19 cellular contexts compared by ENCODE assay signal in the genomic region with DNA sequence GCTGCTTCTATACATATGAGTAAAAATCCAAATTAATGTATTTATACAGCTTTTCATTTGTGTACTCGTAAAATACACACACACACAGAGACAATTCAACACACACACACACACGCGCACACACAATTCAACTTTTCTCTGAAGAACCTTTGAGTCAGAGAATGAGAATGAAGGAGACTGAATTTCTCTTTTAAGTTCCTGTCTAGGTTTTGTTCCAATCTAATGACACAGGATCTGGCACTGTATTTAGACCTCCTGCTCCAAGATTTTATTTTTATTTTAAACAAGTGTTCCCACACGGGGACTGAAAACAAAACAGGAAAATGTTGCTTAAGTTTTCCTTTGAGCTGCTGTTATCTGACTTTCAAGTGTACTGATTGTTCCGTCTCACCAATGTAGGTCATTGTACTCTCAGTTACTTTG.
A peak's percentile ranks its signal among the peaks of the same experiment; 100 is the strongest.
DNase-seq lines count a peak whose midpoint lies in the region; ATAC-seq, FAIRE-seq and TF ChIP-seq lines count a peak whose summit lies in the region.
"Had no signal": no experiment of that assay in that cellular context is flagged by ENCODE, and none has a peak within 500 bp of the region (broad histone marks: within the 10 kb centered on the region; RNA-seq: fewer than 3 reads in every experiment).

No MANE protein-coding gene starts in this region.

- H3K4me1 ChIP-seq in astrocyte (ENCODE audit: insufficient read depth, low read length) (no peaks in the 10 kb centered on the region), tibial nerve (peaks cover 6 to 87% (median 31%) of the 10 kb centered on the region in 4 donors), PC-3 (ENCODE audit: insufficient read depth, low read length) (no peaks in the 10 kb centered on the region)
- H3K4me1 ChIP-seq in effector memory CD4-positive, alpha-beta T cell (ENCODE audit: control insufficient read depth, insufficient read depth, low read length, poor library complexity, severe bottlenecking), result no peaks in the 10 kb centered on the region

- H3K9me2 ChIP-seq in PC-3 (replicated peaks; ENCODE audit: low read length), result no peaks in the 10 kb centered on the region

- no peaks in the 10 kb centered on the region for H3K27me3 Mint-ChIP-seq in astrocyte (ENCODE audit: low read depth, unreplicated experiment)

- H4K20me1 ChIP-seq in astrocyte (ENCODE audit: insufficient read depth, low read length) (no peaks in the 10 kb centered on the region), PC-3 (ENCODE audit: low read length) (no peaks in the 10 kb centered on the region)

- FAIRE-seq in astrocyte (lab: Jason Lieb, UNC), result no peak

- H3F3A ChIP-seq in PC-3 (ENCODE audit: low read length, unreplicated experiment), result no peaks in the 10 kb centered on the region

- POLR2A ChIA-PET in PC-3 (lab: Charles Lee; ENCODE audit: unreplicated experiment), result no interaction called here

- H3K9ac ChIP-seq in astrocyte (ENCODE audit: low read length) (no peak overlapping the region), PC-3 (ENCODE audit: low read length) (no peak overlapping the region)
- H3K9ac ChIP-seq: KMS-11 had no signal

- H3K36me3 ChIP-seq in astrocyte (ENCODE audit: insufficient read depth, low read length), result no peaks in the 10 kb centered on the region
- no peaks in the 10 kb centered on the region for H3K36me3 ChIP-seq in tibial nerve
- no peaks in the 10 kb centered on the region for H3K36me3 ChIP-seq in effector memory CD4-positive, alpha-beta T cell (ENCODE audit: control insufficient read depth, insufficient read depth, low read length)
- H3K36me3 ChIP-seq in PC-3 (ENCODE audit: low read depth, low read length), result no peaks in the 10 kb centered on the region

- intact Hi-C loops in PC-3 (cut with micrococcal nuclease), result loop anchor here (10.0 kb wide), 1 partner anchor 241 kb away; no protein-coding TSS in a partner anchor

- TF ChIP-seq CTCF in astrocyte (IDR thresholded peaks at IDR 0.05; ENCODE audit: insufficient read depth, low read depth, low read length), result no peak
- TF ChIP-seq CTCF in fibroblast of pulmonary artery (IDR thresholded peaks at IDR 0.05; ENCODE audit: low read length, missing control alignments), result no peak
- no peak for TF ChIP-seq CTCF in tibial nerve (IDR thresholded peaks at IDR 0.05)
- TF ChIP-seq CTCF in PC-3 (conservative IDR thresholded peaks at IDR 0.05; ENCODE audit: low read depth, low read length), result no peak

- peaks cover 5% of the 10 kb centered on the region for H3K4me1 Mint-ChIP-seq in astrocyte (ENCODE audit: low read depth, unreplicated experiment)
- H3K4me1 Mint-ChIP-seq: activated naive CD8-positive, alpha-beta T cell treated with anti-CD3 and anti-CD28 coated beads, Interleukin-2, amount 50 U/mL, for 24 hours; CD4-positive, alpha-beta memory T cell; endodermal cell had no signal

- TF ChIP-seq POLR2A in tibial nerve (IDR thresholded peaks at IDR 0.05), result no peak

- H3K4me3 ChIP-seq in astrocyte (ENCODE audit: insufficient read depth, low read depth, low read length) (no peak overlapping the region), fibroblast of pulmonary artery (replicated peaks; ENCODE audit: low read depth, low read length) (no peak overlapping the region), tibial nerve (no peak overlapping the region), PC-3 (ENCODE audit: low read length) (no peak overlapping the region)
- H3K4me3 ChIP-seq in effector memory CD4-positive, alpha-beta T cell (ENCODE audit: insufficient read depth, low read depth, low read length, poor library complexity, severe bottlenecking), result no peak overlapping the region

- CTCF ChIA-PET in PC-3 (lab: Charles Lee), result no interaction called here

- no TSS peak for BruUV-seq in PC-3 (replicated peaks; lab: Mats Ljungman, UMichigan)

- H3K4me3 Mint-ChIP-seq in astrocyte (ENCODE audit: unreplicated experiment), result no peak overlapping the region
- H3K4me3 Mint-ChIP-seq: activated naive CD8-positive, alpha-beta T cell treated with anti-CD3 and anti-CD28 coated beads, Interleukin-2, amount 50 U/mL, for 24 hours; activated T-cell treated with anti-CD3 and anti-CD28 coated beads, Interleukin-2, amount 50 U/mL, for 4 hours; CD4-positive, alpha-beta memory T cell; endodermal cell had no signal

- H3K4me2 ChIP-seq in astrocyte (ENCODE audit: low read length) (peak overlapping the region; percentile 47), PC-3 (ENCODE audit: low read length) (no peak overlapping the region)
- H3K4me2 ChIP-seq: KMS-11 had no signal

- DNase-seq in astrocyte (ENCODE audit: low read depth) (peak; percentile 53), fibroblast of pulmonary artery (ENCODE audit: low read depth) (peak; percentile 94), myocyte (ENCODE audit: low read depth) (peak; percentile 41), tibial nerve (ENCODE audit: low spot score in 2 of 2) (no peak), PC-3 (no peak), NCI-H1436 treated with DMSO at 0.1 percent for 48 hours (lab: John Stamatoyannopoulos, UW) (no peak)
- DNase-seq in stimulated activated CD4-positive, alpha-beta T cell treated with anti-CD3 and anti-CD28 coated beads, Interleukin-4, amount 100 ng/mL, for 1 hour, result no peak
- no peak for DNase-seq in effector memory CD4-positive, alpha-beta T cell
- DNase-seq: activated CD4-positive, alpha-beta T cell treated with anti-CD3 and anti-CD28 coated beads for 48 hours; activated naive CD8-positive, alpha-beta T cell treated with anti-CD3 and anti-CD28 coated beads, Interleukin-2, amount 50 U/mL, for 24 hours; activated T-cell treated with anti-CD3 and anti-CD28 coated beads, Interleukin-2, amount 50 U/mL, for 4 hours; CD4-positive, alpha-beta memory T cell; endodermal cell; NCI-H510A treated with DMSO at 0.1 percent for 48 hours; stimulated activated naive CD4-positive, alpha-beta T cell; T-helper 2 cell had no signal

- WGBS in tibial nerve, 2 donors, result 20 to 29% methylated on average over 5 of the region's 5 CpGs

- no peaks in the 10 kb centered on the region for H3K9me3 ChIP-seq in astrocyte (ENCODE audit: insufficient read depth, low read depth, low read length)
- H3K9me3 ChIP-seq in tibial nerve, result no peaks in the 10 kb centered on the region
- H3K9me3 ChIP-seq in effector memory CD4-positive, alpha-beta T cell (ENCODE audit: control insufficient read depth, low read length), result no peaks in the 10 kb centered on the region
- H3K9me3 ChIP-seq in PC-3 (ENCODE audit: low read length), result no peaks in the 10 kb centered on the region

- peak overlapping the region; percentile 3 for H2AFZ ChIP-seq in astrocyte (ENCODE audit: low read depth, low read length)
- H2AFZ ChIP-seq in PC-3 (ENCODE audit: low read length), result no peak overlapping the region

- H3K27me3 ChIP-seq in astrocyte (ENCODE audit: insufficient read depth, low read length) (no peaks in the 10 kb centered on the region), tibial nerve (no peaks in the 10 kb centered on the region), PC-3 (ENCODE audit: low read length) (no peaks in the 10 kb centered on the region)
- H3K27me3 ChIP-seq in effector memory CD4-positive, alpha-beta T cell (replicated peaks; ENCODE audit: control insufficient read depth, insufficient read depth, low read length, poor library complexity, severe bottlenecking), result no peaks in the 10 kb centered on the region

- H3K79me2 ChIP-seq in astrocyte (ENCODE audit: insufficient read depth, low read length), result no peaks in the 10 kb centered on the region
- no peaks in the 10 kb centered on the region for H3K79me2 ChIP-seq in PC-3 (ENCODE audit: low read length)

- no peaks in the 10 kb centered on the region for H3K36me3 Mint-ChIP-seq in astrocyte (ENCODE audit: low read depth, unreplicated experiment)
- H3K36me3 Mint-ChIP-seq: CD4-positive, alpha-beta memory T cell had no signal

- H3K27ac Mint-ChIP-seq in astrocyte (ENCODE audit: unreplicated experiment), result no peak overlapping the region
- H3K27ac Mint-ChIP-seq: activated naive CD8-positive, alpha-beta T cell treated with anti-CD3 and anti-CD28 coated beads, Interleukin-2, amount 50 U/mL, for 24 hours; CD4-positive, alpha-beta memory T cell; endodermal cell; progenitor cell of endocrine pancreas had no signal

- H3K9me3 Mint-ChIP-seq in astrocyte (ENCODE audit: unreplicated experiment), result no peaks in the 10 kb centered on the region
- H3K9me3 Mint-ChIP-seq: activated naive CD8-positive, alpha-beta T cell treated with anti-CD3 and anti-CD28 coated beads, Interleukin-2, amount 50 U/mL, for 24 hours; activated T-cell treated with anti-CD3 and anti-CD28 coated beads, Interleukin-2, amount 50 U/mL, for 4 hours; CD4-positive, alpha-beta memory T cell; endodermal cell had no signal

- peak; percentile 84 to 89 for TF ChIP-seq EP300 in tibial nerve (IDR thresholded peaks at IDR 0.05)

- H3K27ac ChIP-seq in astrocyte (ENCODE audit: low read depth, low read length) (no peak overlapping the region), tibial nerve (peak overlapping the region; percentile 70 to 92 (median 78)), PC-3 (ENCODE audit: low read length) (no peak overlapping the region)
- H3K27ac ChIP-seq in effector memory CD4-positive, alpha-beta T cell (ENCODE audit: insufficient read depth, low read length, poor library complexity, severe bottlenecking), result no peak overlapping the region
- H3K27ac ChIP-seq: KMS-11 had no signal

- no peak for ATAC-seq in PC-3
- ATAC-seq: activated naive CD8-positive, alpha-beta T cell treated with anti-CD3 and anti-CD28 coated beads, Interleukin-2, amount 50 U/mL, for 24 hours; activated T-cell treated with anti-CD3 and anti-CD28 coated beads, Interleukin-2, amount 50 U/mL, for 4 hours; Panc1 had no signal

Comparison
In these comparisons a context has a peak if more than half of its experiments do, and no peak if none do; other contexts are left out.
1. DNase-seq: peak in astrocyte (single experiment), fibroblast of pulmonary artery (single experiment) and myocyte (single experiment); none in tibial nerve (0 of 2), stimulated activated CD4-positive, alpha-beta T cell treated with anti-CD3 and anti-CD28 coated beads, Interleukin-4, amount 100 ng/mL, for 1 hour (single experiment), effector memory CD4-positive, alpha-beta T cell (0 of 3), PC-3 (single experiment) and NCI-H1436 treated with DMSO at 0.1 percent for 48 hours (single experiment).
2. H3K27ac ChIP-seq: peak in tibial nerve (4 of 4); none in astrocyte (single experiment), effector memory CD4-positive, alpha-beta T cell (single experiment) and PC-3 (single experiment).